ENCODE assay signal across 1 cellular context in genomic region chr7:22591271-22591670, GRCh38.
TF ChIP-seq lines count a peak whose summit lies in the region.

No MANE protein-coding gene starts in this region.

TF ChIP-seq in H1, 55 proteins besides CTCF, POLR2A, EP300 and RAD21:
- TF ChIP-seq TCF12 (IDR thresholded peaks at IDR 0.05; ENCODE audit: low read depth, low read length) (no peak), NRF1 (IDR thresholded peaks at IDR 0.05; ENCODE audit: low read depth, low read length) (no peak), SP4 (IDR thresholded peaks at IDR 0.05; ENCODE audit: low read length) (no peak), KDM4A (IDR thresholded peaks at IDR 0.05; ENCODE audit: low read depth, low read length, severe bottlenecking) (no peak), BCL11A (IDR thresholded peaks at IDR 0.05; ENCODE audit: low read depth in 2 of 2, low read length in 2 of 2) (no peak), HDAC6 (IDR thresholded peaks at IDR 0.05; ENCODE audit: low read depth, low read length) (no peak), POLR2AphosphoS5 (IDR thresholded peaks at IDR 0.05; ENCODE audit: low read depth, low read length) (no peak), RBBP5 (IDR thresholded peaks at IDR 0.05; ENCODE audit: borderline replicate concordance, low read depth, low read length) (no peak), E2F6 (IDR thresholded peaks at IDR 0.05) (no peak), RFX5 (IDR thresholded peaks at IDR 0.05; ENCODE audit: borderline replicate concordance, low read depth, low read length) (no peak), PHF8 (conservative IDR thresholded peaks at IDR 0.05; ENCODE audit: low read depth, low read length) (no peak), BRCA1 (IDR thresholded peaks at IDR 0.05; ENCODE audit: low read depth, low read length) (no peak), POU5F1 (IDR thresholded peaks at IDR 0.05; ENCODE audit: low read depth, low read length) (no peak), ASH2L (IDR thresholded peaks at IDR 0.05; ENCODE audit: low read length) (no peak), TEAD4 (IDR thresholded peaks at IDR 0.05; ENCODE audit: low read depth, low read length) (no peak), JUND (IDR thresholded peaks at IDR 0.05; ENCODE audit: low read length) (no peak), SRF (IDR thresholded peaks at IDR 0.05; ENCODE audit: low read depth, low read length) (no peak), CHD2 (IDR thresholded peaks at IDR 0.05; ENCODE audit: low read length) (no peak), KDM5A (IDR thresholded peaks at IDR 0.05; ENCODE audit: low read length) (no peak), SP2 (IDR thresholded peaks at IDR 0.05; ENCODE audit: low read length) (no peak)
